Comparison of ENCODE assay signal across 9 cellular contexts in genomic region chr2:102063360-102063947, GRCh38.
DNase-seq lines count a peak whose midpoint lies in the region; ATAC-seq and TF ChIP-seq lines count a peak whose summit lies in the region.
"Had no signal": no experiment of that assay in that cellular context is flagged by ENCODE, and none has a peak within 500 bp of the region (broad histone marks: within the 10 kb centered on the region; RNA-seq: fewer than 3 reads in every experiment).

No MANE protein-coding gene starts in this region.

- WGBS in stomach, 5 donors, result 32 to 42% (median 33%) methylated on average over 7 of the region's 7 CpGs

- no peaks in the 10 kb centered on the region for H3K36me3 ChIP-seq in stomach

- in situ Hi-C loops in KBM-7 (cut with MboI; ENCODE audit: low pct_unique_long_range_greater_than_20kb, low sequenced_read_pairs), result no loop called here

- peak; percentile 8 for TF ChIP-seq EP300 in stomach (IDR thresholded peaks at IDR 0.05)

- intact Hi-C loops in stomach (cut with DNase I; ENCODE audit: low total_unique reads), result no loop called here

- peaks cover 41 to 66% (median 49%) of the 10 kb centered on the region in 4 donors for H3K4me1 ChIP-seq in stomach

- no peak overlapping the region for H3K4me3 ChIP-seq in stomach

- H3K27ac ChIP-seq in stomach, result peak overlapping the region; percentile 80 to 97 (median 94)
- H3K27ac ChIP-seq: KMS-11 had no signal

- H3K27me3 Mint-ChIP-seq in activated naive CD8-positive, alpha-beta T cell, result no peaks in the 10 kb centered on the region
- H3K27me3 Mint-ChIP-seq in stimulated activated naive CD8-positive, alpha-beta T cell treated with anti-CD3 and anti-CD28 coated beads, Interleukin-15, amount 100 ng/mL, for 72 hours, result peaks cover 15% of the 10 kb centered on the region

- DNase-seq in KBM-7 (peak; percentile 72), iris pigment epithelial cell (ENCODE audit: low read depth) (peak; percentile 77), stomach (peak; percentile 76), NCI-H1092 (lab: John Stamatoyannopoulos, UW) (no peak), NCI-H187 (lab: John Stamatoyannopoulos, UW) (no peak)
- no peak for DNase-seq in activated CD8-positive, alpha-beta memory T cell treated with anti-CD3 and anti-CD28 coated beads for 24 hours
- no peak for DNase-seq in stimulated activated naive CD8-positive, alpha-beta T cell treated with anti-CD3 and anti-CD28 coated beads, Interleukin-15, amount 100 ng/mL, for 72 hours

- peaks cover 0 to 6% (median 0%) of the 10 kb centered on the region in 4 donors for H3K9me3 ChIP-seq in stomach

- no peaks in the 10 kb centered on the region for H3K36me3 Mint-ChIP-seq in activated naive CD8-positive, alpha-beta T cell

- no peaks in the 10 kb centered on the region for H3K9me3 Mint-ChIP-seq in activated naive CD8-positive, alpha-beta T cell (ENCODE audit: low read depth)
- peaks cover 0 to 9% of the 10 kb centered on the region in 2 donors for H3K9me3 Mint-ChIP-seq in stimulated activated naive CD8-positive, alpha-beta T cell treated with anti-CD3 and anti-CD28 coated beads, Interleukin-15, amount 100 ng/mL, for 72 hours

- no peaks in the 10 kb centered on the region for H3K27me3 ChIP-seq in stomach

- ATAC-seq in stimulated activated naive CD8-positive, alpha-beta T cell treated with anti-CD3 and anti-CD28 coated beads, Interleukin-15, amount 100 ng/mL, for 72 hours, result no peak

- H3K4me1 Mint-ChIP-seq in activated naive CD8-positive, alpha-beta T cell (ENCODE audit: low read depth), result peaks cover 21% of the 10 kb centered on the region
- peaks cover 35% of the 10 kb centered on the region for H3K4me1 Mint-ChIP-seq in stimulated activated naive CD8-positive, alpha-beta T cell treated with anti-CD3 and anti-CD28 coated beads, Interleukin-15, amount 100 ng/mL, for 72 hours

- TF ChIP-seq POLR2A in stomach (IDR thresholded peaks at IDR 0.05), result no peak

- peak overlapping the region; percentile 89 for H3K27ac Mint-ChIP-seq in activated naive CD8-positive, alpha-beta T cell
- H3K27ac Mint-ChIP-seq in stimulated activated naive CD8-positive, alpha-beta T cell treated with anti-CD3 and anti-CD28 coated beads, Interleukin-15, amount 100 ng/mL, for 72 hours, result no peak overlapping the region

- TF ChIP-seq CTCF in stomach (IDR thresholded peaks at IDR 0.05), result no peak

- no peak overlapping the region for H3K4me3 Mint-ChIP-seq in activated naive CD8-positive, alpha-beta T cell
- H3K4me3 Mint-ChIP-seq in stimulated activated naive CD8-positive, alpha-beta T cell treated with anti-CD3 and anti-CD28 coated beads, Interleukin-15, amount 100 ng/mL, for 72 hours, result no peak overlapping the region

Comparison
In these comparisons a context has a peak if more than half of its experiments do, and no peak if none do; other contexts are left out.
1. DNase-seq: peak in KBM-7 (single experiment), iris pigment epithelial cell (single experiment) and stomach (single experiment); none in NCI-H1092 (single experiment), activated CD8-positive, alpha-beta memory T cell treated with anti-CD3 and anti-CD28 coated beads for 24 hours (single experiment), NCI-H187 (0 of 2) and stimulated activated naive CD8-positive, alpha-beta T cell treated with anti-CD3 and anti-CD28 coated beads, Interleukin-15, amount 100 ng/mL, for 72 hours (0 of 2).